1 cellular context compared by ENCODE assay signal in genomic region chr6:33317668-33318425, GRCh38.
TF ChIP-seq lines count a peak whose summit lies in the region.

Gene ZBTB22 (minus strand): TSS chr6:33317744. CDS start chr6:33316916, 828 bp downstream.

TF ChIP-seq in K562, 482 proteins besides CTCF, POLR2A, EP300 and RAD21 (continued from another document and continues in another):
- TF ChIP-seq CREB3 (tag; conservative IDR thresholded peaks at IDR 0.05; ENCODE audit: low read depth) (no peak), PRMT5 (CRISPR knock-in tag; IDR thresholded peaks at IDR 0.05) (no peak), SNIP1 (IDR thresholded peaks at IDR 0.05; ENCODE audit: low read depth) (peak; percentile 22; the same call in 1 of the 2 replicates), RFX7 (CRISPR knock-in tag; IDR thresholded peaks at IDR 0.05) (no peak), THAP7 (CRISPR knock-in tag; IDR thresholded peaks at IDR 0.05) (no peak), YY1 (IDR thresholded peaks at IDR 0.05; ENCODE audit: borderline replicate concordance in 1 of 3, control insufficient read depth in 1 of 3, extremely low read depth in 1 of 3, insufficient read depth in 3 of 3, insufficient read length in 1 of 3, insufficient replicate concordance in 2 of 3, low read depth in 1 of 3, low read length in 2 of 3) (peak; percentile 69 to 97 (median 93)), ATF3 (IDR thresholded peaks at IDR 0.05) (no peak), ATF3 (CRISPR knock-in tag; conservative IDR thresholded peaks at IDR 0.05) (peak; percentile 74), BCOR (IDR thresholded peaks at IDR 0.05) (peak; percentile 82), HDGF (IDR thresholded peaks at IDR 0.05) (0 out of 2 replicates have a peak, but pooled peaks have one; percentile 37), ETV6 (IDR thresholded peaks at IDR 0.05; ENCODE audit: borderline replicate concordance in 1 of 2, low read depth in 2 of 2, low read length in 1 of 2) (peak in 1 of 2 experiments; percentile 80; a peak in 1 of 4 replicates), ETV6 (CRISPR knock-in tag; IDR thresholded peaks at IDR 0.05; ENCODE audit: borderline replicate concordance) (no peak), ZNF282 (CRISPR knock-in tag; IDR thresholded peaks at IDR 0.05) (no peak), TRIM25 (IDR thresholded peaks at IDR 0.05; ENCODE audit: borderline replicate concordance) (peak; percentile 99), AFF1 (IDR thresholded peaks at IDR 0.05; ENCODE audit: low read depth in 1 of 2, partially characterized antibody in 2 of 2) (peak in 1 of 2 experiments; percentile 56), ATF1 (CRISPR knock-in tag; IDR thresholded peaks at IDR 0.05) (no peak), ATF1 (tag; IDR thresholded peaks at IDR 0.05) (peak; percentile 67), SIN3A (IDR thresholded peaks at IDR 0.05; ENCODE audit: borderline replicate concordance in 2 of 2, control insufficient read depth in 1 of 2, low read depth in 2 of 2, low read length in 2 of 2) (peak; percentile 34 to 42; a peak in 1 of 4 replicates), TARDBP (IDR thresholded peaks at IDR 0.05) (no peak), VEZF1 (CRISPR knock-in tag; IDR thresholded peaks at IDR 0.05) (peak; percentile 93), DNMT1 (IDR thresholded peaks at IDR 0.05) (peak; percentile 42; the same call in 1 of the 2 replicates), PHB2 (IDR thresholded peaks at IDR 0.05; ENCODE audit: low read depth) (no peak), NFATC3 (IDR thresholded peaks at IDR 0.05) (no peak; the same call in 1 of the 2 replicates), SMAD3 (CRISPR knock-in tag; conservative IDR thresholded peaks at IDR 0.05) (0 out of 2 replicates have a peak, but pooled peaks have one; percentile 37), ARID1B (IDR thresholded peaks at IDR 0.05) (peak; percentile 60), ZZZ3 (IDR thresholded peaks at IDR 0.05) (no peak), RBFOX2 (IDR thresholded peaks at IDR 0.05; ENCODE audit: low read depth, low read length) (peak; percentile 62), SOX6 (IDR thresholded peaks at IDR 0.05) (peak; percentile 57; the same call in 1 of the 2 replicates), ILK (tag; IDR thresholded peaks at IDR 0.05; ENCODE audit: borderline replicate concordance, low read depth) (no peak), ASH1L (IDR thresholded peaks at IDR 0.05; ENCODE audit: borderline replicate concordance, low read depth, partially characterized antibody) (peak; percentile 80), NFYB (IDR thresholded peaks at IDR 0.05; ENCODE audit: extremely low read depth, insufficient read length) (peak; percentile 78), POLR2AphosphoS5 (IDR thresholded peaks at IDR 0.05; ENCODE audit: control insufficient read depth, insufficient read depth, low read depth, low read length) (peak; percentile 64; the same call in 1 of the 2 replicates), ZNF436 (CRISPR knock-in tag; IDR thresholded peaks at IDR 0.05) (no peak), ZBTB17 (CRISPR knock-in tag; IDR thresholded peaks at IDR 0.05) (0 out of 2 replicates have a peak, but pooled peaks have one; percentile 29), HNRNPLL (IDR thresholded peaks at IDR 0.05; ENCODE audit: low read depth, low read length, poor library complexity, severe bottlenecking) (peak; percentile 64), PHF21A (IDR thresholded peaks at IDR 0.05; ENCODE audit: borderline replicate concordance, low read depth) (no peak), E2F1 (CRISPR knock-in tag; IDR thresholded peaks at IDR 0.05) (no peak; the same call in 1 of the 2 replicates), CEBPZ (IDR thresholded peaks at IDR 0.05; ENCODE audit: borderline replicate concordance, low read depth, low read length) (no peak), ZNF699 (CRISPR knock-in tag; IDR thresholded peaks at IDR 0.05; ENCODE audit: insufficient replicate concordance) (no peak), POLR2H (tag; IDR thresholded peaks at IDR 0.05; ENCODE audit: low read depth) (peak; percentile 55; the same call in 1 of the 2 replicates), SRSF3 (IDR thresholded peaks at IDR 0.05; ENCODE audit: insufficient read depth, low read length) (no peak), EP400 (IDR thresholded peaks at IDR 0.05) (peak; percentile 64; the same call in 1 of the 2 replicates), ADNP (tag; IDR thresholded peaks at IDR 0.05) (no peak), SREBF2 (CRISPR knock-in tag; IDR thresholded peaks at IDR 0.05) (no peak), EWSR1 (IDR thresholded peaks at IDR 0.05; ENCODE audit: borderline replicate concordance, low read depth, partially characterized antibody) (no peak), PHF8 (IDR thresholded peaks at IDR 0.05; ENCODE audit: borderline replicate concordance, low read length) (peak; percentile 48; the same call in 1 of the 2 replicates), NKRF (IDR thresholded peaks at IDR 0.05; ENCODE audit: borderline replicate concordance) (peak; percentile 52; the same call in 1 of the 2 replicates)
